Comparison of ENCODE assay signal across 13 cellular contexts in the genomic region with DNA sequence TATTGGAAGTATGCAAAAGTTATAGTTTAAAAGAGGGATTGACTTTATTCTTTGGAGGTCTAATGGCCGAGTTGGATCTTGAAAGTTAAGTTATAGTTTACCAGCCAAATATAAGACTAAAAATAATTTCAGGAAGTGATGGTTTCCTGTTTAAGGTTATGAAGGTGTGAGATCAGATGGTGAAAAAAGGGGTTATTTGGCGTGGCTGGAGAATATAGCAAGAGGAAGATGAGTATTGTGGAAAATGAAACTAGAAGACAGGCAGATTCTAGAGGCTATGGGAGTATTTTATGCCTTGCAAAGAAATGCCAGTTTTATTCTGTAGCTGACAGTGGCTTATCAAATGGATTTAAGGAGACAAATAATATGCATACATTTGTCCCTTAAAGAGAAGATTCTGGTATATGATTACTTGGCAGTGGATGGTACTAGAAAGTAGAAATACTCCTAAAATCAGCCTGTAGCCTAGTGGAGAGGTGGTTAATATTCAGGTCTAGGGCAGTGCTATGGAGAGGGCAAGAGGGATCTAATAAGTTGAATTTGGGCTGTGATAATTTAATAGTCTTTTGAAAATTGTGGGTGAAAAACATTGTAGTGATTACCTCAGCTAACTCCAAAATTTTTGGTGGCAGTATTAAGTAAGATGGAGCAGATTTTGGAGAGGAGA.
DNase-seq lines count a peak whose midpoint lies in the region; ATAC-seq, FAIRE-seq and TF ChIP-seq lines count a peak whose summit lies in the region.
"Had no signal": no experiment of that assay in that cellular context is flagged by ENCODE, and none has a peak within 500 bp of the region (broad histone marks: within the 10 kb centered on the region; RNA-seq: fewer than 3 reads in every experiment).

No MANE protein-coding gene starts in this region.

- no peak overlapping the region for H3K27ac Mint-ChIP-seq in Calu3 (ENCODE audit: unreplicated experiment)

- no peak for FAIRE-seq in GM12878 (lab: Jason Lieb, UNC)

- no peaks in the 10 kb centered on the region for H3K36me3 ChIP-seq in GM12878 (ENCODE audit: control insufficient read depth in 2 of 2, insufficient read depth in 2 of 2, low read length in 1 of 2)
- H3K36me3 ChIP-seq: ascending aorta, lower lobe of right lung had no signal

- H2AFZ ChIP-seq in GM12878 (ENCODE audit: control insufficient read depth, low read depth, low read length) = no peak overlapping the region

- H3K9ac ChIP-seq in GM12878 (ENCODE audit: control insufficient read depth, insufficient read depth, low read length) = no peak overlapping the region

- no peaks in the 10 kb centered on the region for H3K4me1 Mint-ChIP-seq in Calu3 (ENCODE audit: low read depth, unreplicated experiment)

- H3K9me3 ChIP-seq in GM12878 (replicated peaks; ENCODE audit: control insufficient read depth, insufficient read depth, low read length) = no peaks in the 10 kb centered on the region
- H3K9me3 ChIP-seq: ascending aorta, lower lobe of right lung, testis had no signal

- no peak for DNase-seq in GM12878 (ENCODE audit: low read depth, low spot score)
- DNase-seq in NCI-H345 treated with DMSO at 0.1 percent for 48 hours (lab: John Stamatoyannopoulos, UW; ENCODE audit: unreplicated experiment) = no peak
- DNase-seq in GDM1 (lab: John Stamatoyannopoulos, UW) = no peak
- DNase-seq in OCI-M2 (lab: John Stamatoyannopoulos, UW; ENCODE audit: unreplicated experiment) = no peak
- no peak for DNase-seq in Calu3
- DNase-seq: lower lobe of right lung; NCI-H146; stimulated activated CD4-positive, alpha-beta T cell treated with anti-CD3 and anti-CD28 coated beads, Interleukin-2, amount 100 ng/mL, for 48 hours; testis had no signal

- no peaks in the 10 kb centered on the region for H3K27me3 ChIP-seq in GM12878 (replicated peaks in 1 of 2; ENCODE audit: control insufficient read depth in 2 of 2, insufficient read depth in 2 of 2, low read length in 1 of 2)
- H3K27me3 ChIP-seq: ascending aorta, testis had no signal

- SMC1A ChIA-PET in GM12878 (lab: Charles Lee; ENCODE audit: uncharacterized antibody, unreplicated experiment) = interaction anchor here (1.0 to 1.2 kb wide), 3 partner anchors 19 to 29 kb away, joined by 3 to 4 read pairs (median 3); no protein-coding TSS in a partner anchor

- TF ChIP-seq EP300 in GM12878 (IDR thresholded peaks at IDR 0.05; ENCODE audit: borderline replicate concordance in 1 of 2, control insufficient read depth in 1 of 2, low read depth in 2 of 2, low read length in 2 of 2) = no peak

- no peaks in the 10 kb centered on the region for H3K4me1 ChIP-seq in GM12878 (ENCODE audit: control insufficient read depth, insufficient read depth, low read length)
- H3K4me1 ChIP-seq: ascending aorta, lower lobe of right lung, testis had no signal

- H4K20me1 ChIP-seq in GM12878 (ENCODE audit: control insufficient read depth, insufficient read depth) = no peaks in the 10 kb centered on the region

- intact Hi-C loops in GM12878 (cut with micrococcal nuclease; ENCODE audit: unreplicated experiment) (no loop called here), Calu3 (cut with micrococcal nuclease; ENCODE audit: unreplicated experiment) (no loop called here)

- BruUV-seq in GM12878 (replicated peaks; lab: Mats Ljungman, UMichigan) (no TSS peak), Calu3 (replicated peaks; lab: Mats Ljungman, UMichigan) (no TSS peak)

- no peaks in the 10 kb centered on the region for H3K79me2 ChIP-seq in GM12878 (ENCODE audit: control insufficient read depth, insufficient read depth, low read length)

- no peak for TF ChIP-seq POLR2A in GM12878 (IDR thresholded peaks at IDR 0.05; ENCODE audit: low read depth, low read length)

- peak; percentile 84 for ATAC-seq in GM18909 (IDR thresholded peaks at IDR 0.05; ENCODE audit: poor library complexity, unreplicated experiment)
- peak; percentile 93 for ATAC-seq in GM21619 (IDR thresholded peaks at IDR 0.05; ENCODE audit: unreplicated experiment)
- ATAC-seq in HG03159 (IDR thresholded peaks at IDR 0.05; ENCODE audit: unreplicated experiment) = peak; percentile 90
- ATAC-seq in GM12878 = peak; percentile 45
- ATAC-seq: lower lobe of right lung had no signal

- no peaks in the 10 kb centered on the region for H3K27me3 Mint-ChIP-seq in Calu3 (ENCODE audit: unreplicated experiment)

- 0 out of 2 replicates have a peak overlapping the region, but pooled peaks have one; percentile 25 for H3K4me2 ChIP-seq in GM12878 (ENCODE audit: control insufficient read depth, insufficient read depth)

- H3K36me3 Mint-ChIP-seq in Calu3 (ENCODE audit: insufficient read depth, unreplicated experiment) = no peaks in the 10 kb centered on the region

- TF ChIP-seq RAD21 in GM12878 (IDR thresholded peaks at IDR 0.05; ENCODE audit: insufficient read depth, low read depth, low read length) = no peak

- POLR2A ChIA-PET in GM12878 (lab: Charles Lee) = no interaction called here

- RAD21 ChIA-PET in GM12878 (lab: Charles Lee; ENCODE audit: unreplicated experiment) = interaction anchor here (1.1 kb wide), 1 partner anchor 9 kb away, joined by 3 read pairs; no protein-coding TSS in a partner anchor

- WGBS in GM12878 (ENCODE audit: insufficient coverage, insufficient replicate concordance, low lambda C conversion rate, missing lambda C conversion rate) = 2% methylated on average over 2 of the region's 2 CpGs

- H3K27ac ChIP-seq in GM12878 (ENCODE audit: control insufficient read depth, insufficient read depth) = no peak overlapping the region
- H3K27ac ChIP-seq: ascending aorta, lower lobe of right lung, testis had no signal

- peaks cover 1% of the 10 kb centered on the region for H3K9me3 Mint-ChIP-seq in Calu3 (ENCODE audit: low read depth, unreplicated experiment)

- in situ Hi-C loops in GM12878 (cut with MboI) = no loop called here

- CTCF ChIA-PET in GM12878 (lab: Yijun Ruan, JAX) (no interaction called here), Calu3 (lab: Charles Lee) (no interaction called here)

- no peak overlapping the region for H3K4me3 ChIP-seq in GM12878
- H3K4me3 ChIP-seq: ascending aorta, lower lobe of right lung, testis had no signal

- H3K4me3 Mint-ChIP-seq in Calu3 (ENCODE audit: low read depth, unreplicated experiment) = no peak overlapping the region

- no peak for TF ChIP-seq CTCF in GM12878 (IDR thresholded peaks at IDR 0.05 in 2 of 3, conservative IDR thresholded peaks at IDR 0.05 in 1 of 3; ENCODE audit: control insufficient read depth in 2 of 3, extremely low read depth in 1 of 3, insufficient read depth in 1 of 3, low read depth in 3 of 3, low read length in 3 of 3)
- no peak for TF ChIP-seq CTCF in Calu3 (IDR thresholded peaks at IDR 0.05; ENCODE audit: unreplicated experiment)

TF ChIP-seq in GM12878, 131 proteins besides CTCF, POLR2A, EP300 and RAD21 (continues in another document):
- no peak for TF ChIP-seq ZNF274 (IDR thresholded peaks at IDR 0.05; ENCODE audit: insufficient read depth, insufficient read length)
- TF ChIP-seq, protein P1, sequence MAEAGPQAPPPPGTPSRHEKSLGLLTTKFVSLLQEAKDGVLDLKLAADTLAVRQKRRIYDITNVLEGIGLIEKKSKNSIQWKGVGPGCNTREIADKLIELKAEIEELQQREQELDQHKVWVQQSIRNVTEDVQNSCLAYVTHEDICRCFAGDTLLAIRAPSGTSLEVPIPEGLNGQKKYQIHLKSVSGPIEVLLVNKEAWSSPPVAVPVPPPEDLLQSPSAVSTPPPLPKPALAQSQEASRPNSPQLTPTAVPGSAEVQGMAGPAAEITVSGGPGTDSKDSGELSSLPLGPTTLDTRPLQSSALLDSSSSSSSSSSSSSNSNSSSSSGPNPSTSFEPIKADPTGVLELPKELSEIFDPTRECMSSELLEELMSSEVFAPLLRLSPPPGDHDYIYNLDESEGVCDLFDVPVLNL (IDR thresholded peaks at IDR 0.05; ENCODE audit: low read depth, low read length) = no peak
- TF ChIP-seq RUNX3 (IDR thresholded peaks at IDR 0.05; ENCODE audit: low read length) = no peak; the same call in 1 of the 2 replicates
- TF ChIP-seq, protein P2, sequence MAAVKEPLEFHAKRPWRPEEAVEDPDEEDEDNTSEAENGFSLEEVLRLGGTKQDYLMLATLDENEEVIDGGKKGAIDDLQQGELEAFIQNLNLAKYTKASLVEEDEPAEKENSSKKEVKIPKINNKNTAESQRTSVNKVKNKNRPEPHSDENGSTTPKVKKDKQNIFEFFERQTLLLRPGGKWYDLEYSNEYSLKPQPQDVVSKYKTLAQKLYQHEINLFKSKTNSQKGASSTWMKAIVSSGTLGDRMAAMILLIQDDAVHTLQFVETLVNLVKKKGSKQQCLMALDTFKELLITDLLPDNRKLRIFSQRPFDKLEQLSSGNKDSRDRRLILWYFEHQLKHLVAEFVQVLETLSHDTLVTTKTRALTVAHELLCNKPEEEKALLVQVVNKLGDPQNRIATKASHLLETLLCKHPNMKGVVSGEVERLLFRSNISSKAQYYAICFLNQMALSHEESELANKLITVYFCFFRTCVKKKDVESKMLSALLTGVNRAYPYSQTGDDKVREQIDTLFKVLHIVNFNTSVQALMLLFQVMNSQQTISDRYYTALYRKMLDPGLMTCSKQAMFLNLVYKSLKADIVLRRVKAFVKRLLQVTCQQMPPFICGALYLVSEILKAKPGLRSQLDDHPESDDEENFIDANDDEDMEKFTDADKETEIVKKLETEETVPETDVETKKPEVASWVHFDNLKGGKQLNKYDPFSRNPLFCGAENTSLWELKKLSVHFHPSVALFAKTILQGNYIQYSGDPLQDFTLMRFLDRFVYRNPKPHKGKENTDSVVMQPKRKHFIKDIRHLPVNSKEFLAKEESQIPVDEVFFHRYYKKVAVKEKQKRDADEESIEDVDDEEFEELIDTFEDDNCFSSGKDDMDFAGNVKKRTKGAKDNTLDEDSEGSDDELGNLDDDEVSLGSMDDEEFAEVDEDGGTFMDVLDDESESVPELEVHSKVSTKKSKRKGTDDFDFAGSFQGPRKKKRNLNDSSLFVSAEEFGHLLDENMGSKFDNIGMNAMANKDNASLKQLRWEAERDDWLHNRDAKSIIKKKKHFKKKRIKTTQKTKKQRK (IDR thresholded peaks at IDR 0.05; ENCODE audit: low read depth, low read length) = no peak
- no peak for TF ChIP-seq FOS (IDR thresholded peaks at IDR 0.05; ENCODE audit: borderline replicate concordance, extremely low read depth, insufficient read length)
- no peak for TF ChIP-seq NR2C2 (IDR thresholded peaks at IDR 0.05; ENCODE audit: borderline replicate concordance, control insufficient read depth, insufficient read length, low read depth)
- TF ChIP-seq NFIC (IDR thresholded peaks at IDR 0.05; ENCODE audit: low read depth, low read length) = peak; percentile 42; the same call in 1 of the 2 replicates
